ENCODE assay signal across 9 cellular contexts in the genomic region with DNA sequence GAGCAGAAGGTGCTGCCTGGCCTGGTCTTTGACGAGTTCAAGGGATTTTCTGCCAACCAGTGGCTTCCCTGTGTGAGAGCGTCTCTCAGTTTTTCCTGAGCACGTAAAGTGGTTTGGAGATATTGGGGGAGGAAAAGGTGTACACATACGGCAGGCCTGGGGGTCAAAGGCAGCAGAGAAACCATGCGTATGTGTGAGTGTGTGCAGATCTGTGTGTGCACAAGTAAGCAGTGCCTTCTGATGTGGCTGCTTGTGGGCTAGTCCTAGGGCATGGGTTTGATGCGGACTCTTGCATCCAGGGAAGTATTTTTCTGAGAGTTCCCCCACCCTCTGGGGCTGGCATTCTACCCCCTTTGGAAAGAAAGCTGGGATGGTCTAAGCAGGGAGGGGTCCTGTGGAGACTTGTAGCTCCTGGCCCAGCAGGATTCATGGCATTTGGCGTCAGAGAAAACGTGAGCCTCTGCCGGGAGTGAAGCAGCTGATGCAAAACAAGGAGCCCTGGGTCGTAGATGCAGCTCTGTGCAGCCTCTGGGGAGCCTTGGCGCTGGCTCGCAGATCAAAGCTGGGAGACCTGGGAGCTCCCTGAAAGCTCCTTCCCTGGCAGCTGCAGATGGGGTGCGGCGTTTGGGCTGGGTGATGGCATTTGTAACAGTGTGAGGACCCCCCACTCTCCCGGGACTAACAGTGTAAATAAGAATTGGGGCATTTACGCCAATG.
A peak's percentile ranks its signal among the peaks of the same experiment; 100 is the strongest.
DNase-seq lines count a peak whose midpoint lies in the region; ATAC-seq and TF ChIP-seq lines count a peak whose summit lies in the region.
"Had no signal": no experiment of that assay in that cellular context is flagged by ENCODE, and none has a peak within 500 bp of the region (broad histone marks: within the 10 kb centered on the region; RNA-seq: fewer than 3 reads in every experiment).

No MANE protein-coding gene starts in this region.

- H3K9ac ChIP-seq in trophoblast cell (ENCODE audit: low read length): no peak overlapping the region

- POLR2A ChIA-PET in CD8-positive, alpha-beta T cell (lab: Charles Lee): interaction anchor here (0.6 to 1.0 kb wide), 2 partner anchors 10 to 21 kb away, joined by 3 read pairs; no protein-coding TSS in a partner anchor
- POLR2A ChIA-PET in activated CD4-positive, alpha-beta memory T cell treated with anti-CD3 and anti-CD28 coated beads, Interleukin-2, amount 10 ng/mL, durations not matched to agents 7 days and 5 days (lab: Charles Lee): interaction anchor here (0.7 kb wide), 1 partner anchor 21 kb away, joined by 3 read pairs; no protein-coding TSS in a partner anchor
- POLR2A ChIA-PET in naive thymus-derived CD8-positive, alpha-beta T cell (lab: Charles Lee): interaction anchor here (1.1 kb wide), 1 partner anchor 146 kb away, joined by 3 read pairs; no protein-coding TSS in a partner anchor

- no peak overlapping the region for H2BK12ac ChIP-seq in trophoblast cell (ENCODE audit: low read length)

- ATAC-seq in CD8-positive, alpha-beta T cell: peak; percentile 42
- peak; percentile 16 for ATAC-seq in HG02759 (IDR thresholded peaks at IDR 0.05; ENCODE audit: unreplicated experiment)
- peak; percentile 48 to 59 for ATAC-seq in naive thymus-derived CD8-positive, alpha-beta T cell
- no peak for ATAC-seq in GM19035 (IDR thresholded peaks at IDR 0.05; ENCODE audit: unreplicated experiment)

- CTCF ChIA-PET in CD8-positive, alpha-beta T cell (lab: Charles Lee): interaction anchor here (0.6 to 1.1 kb wide), 3 partner anchors 30 to 204 kb away, joined by 3 read pairs; no protein-coding TSS in a partner anchor
- CTCF ChIA-PET in activated CD4-positive, alpha-beta memory T cell treated with anti-CD3 and anti-CD28 coated beads, Interleukin-2, amount 10 ng/mL, durations not matched to agents 7 days and 5 days (lab: Charles Lee): no interaction called here

- no peaks in the 10 kb centered on the region for H3K27me3 ChIP-seq in CD8-positive, alpha-beta T cell (ENCODE audit: insufficient read depth, low read length)
- H3K27me3 ChIP-seq in trophoblast cell (ENCODE audit: insufficient read depth, low read length): no peaks in the 10 kb centered on the region

- peak overlapping the region; percentile 88 for H3K4me3 Mint-ChIP-seq in CD8-positive, alpha-beta T cell
- peak overlapping the region; percentile 70 for H3K4me3 Mint-ChIP-seq in activated CD4-positive, alpha-beta memory T cell treated with anti-CD3 and anti-CD28 coated beads, Interleukin-2, amount 10 ng/mL, durations not matched to agents 7 days and 5 days
- peak overlapping the region; percentile 89 to 100 (median 91) for H3K4me3 Mint-ChIP-seq in naive thymus-derived CD8-positive, alpha-beta T cell

- no peak for DNase-seq in CD8-positive, alpha-beta T cell
- no peak for DNase-seq in activated CD4-positive, alpha-beta memory T cell treated with anti-CD3 and anti-CD28 coated beads, Interleukin-2, amount 10 ng/mL, durations not matched to agents 7 days and 5 days
- no peak for DNase-seq in naive thymus-derived CD8-positive, alpha-beta T cell
- DNase-seq in GM19240 (ENCODE audit: insufficient read length, low spot score) (no peak), cardiac septum (ENCODE audit: low spot score) (no peak), trophoblast cell (no peak)
- DNase-seq: RPMI8226 had no signal

- H3K18ac ChIP-seq in trophoblast cell (ENCODE audit: low read length): no peak overlapping the region

- no peaks in the 10 kb centered on the region for H3K9me3 Mint-ChIP-seq in CD8-positive, alpha-beta T cell
- no peaks in the 10 kb centered on the region for H3K9me3 Mint-ChIP-seq in activated CD4-positive, alpha-beta memory T cell treated with anti-CD3 and anti-CD28 coated beads, Interleukin-2, amount 10 ng/mL, durations not matched to agents 7 days and 5 days
- peaks cover 0 to 3% (median 0%) of the 10 kb centered on the region in 9 donors for H3K9me3 Mint-ChIP-seq in naive thymus-derived CD8-positive, alpha-beta T cell

- no peak overlapping the region for H3K14ac ChIP-seq in trophoblast cell (ENCODE audit: low read length)

- peaks cover 50% of the 10 kb centered on the region for H3K4me1 Mint-ChIP-seq in CD8-positive, alpha-beta T cell (ENCODE audit: low read depth)
- H3K4me1 Mint-ChIP-seq in activated CD4-positive, alpha-beta memory T cell treated with anti-CD3 and anti-CD28 coated beads, Interleukin-2, amount 10 ng/mL, durations not matched to agents 7 days and 5 days: peaks cover 24% of the 10 kb centered on the region
- H3K4me1 Mint-ChIP-seq in naive thymus-derived CD8-positive, alpha-beta T cell: peaks cover 29 to 72% (median 56%) of the 10 kb centered on the region in 4 donors

- H2AK5ac ChIP-seq in trophoblast cell (ENCODE audit: low read length): no peak overlapping the region

- H3K27me3 Mint-ChIP-seq in CD8-positive, alpha-beta T cell (ENCODE audit: low read depth): no peaks in the 10 kb centered on the region
- H3K27me3 Mint-ChIP-seq in activated CD4-positive, alpha-beta memory T cell treated with anti-CD3 and anti-CD28 coated beads, Interleukin-2, amount 10 ng/mL, durations not matched to agents 7 days and 5 days: no peaks in the 10 kb centered on the region
- no peaks in the 10 kb centered on the region for H3K27me3 Mint-ChIP-seq in naive thymus-derived CD8-positive, alpha-beta T cell

- intact Hi-C loops in CD8-positive, alpha-beta T cell (cut with DNase I, micrococcal nuclease): loop anchor here in 1 of 2 experiments (5.0 kb wide), 1 partner anchor 156 kb away; no protein-coding TSS in a partner anchor
- intact Hi-C loops in cardiac septum (cut with DNase I): no loop called here

- H2BK5ac ChIP-seq in trophoblast cell (ENCODE audit: low read depth, low read length, poor library complexity): no peak overlapping the region

- TF ChIP-seq CTCF in CD8-positive, alpha-beta T cell (IDR thresholded peaks at IDR 0.05): no peak

- H3K36me3 Mint-ChIP-seq in CD8-positive, alpha-beta T cell: no peaks in the 10 kb centered on the region
- H3K36me3 Mint-ChIP-seq in activated CD4-positive, alpha-beta memory T cell treated with anti-CD3 and anti-CD28 coated beads, Interleukin-2, amount 10 ng/mL, durations not matched to agents 7 days and 5 days (ENCODE audit: low read depth): no peaks in the 10 kb centered on the region
- no peaks in the 10 kb centered on the region for H3K36me3 Mint-ChIP-seq in naive thymus-derived CD8-positive, alpha-beta T cell

- H3K23ac ChIP-seq in trophoblast cell (ENCODE audit: low read length): no peak overlapping the region

- peak overlapping the region; percentile 96 for H3K27ac Mint-ChIP-seq in CD8-positive, alpha-beta T cell
- H3K27ac Mint-ChIP-seq in activated CD4-positive, alpha-beta memory T cell treated with anti-CD3 and anti-CD28 coated beads, Interleukin-2, amount 10 ng/mL, durations not matched to agents 7 days and 5 days: peak overlapping the region; percentile 74
- peak overlapping the region; percentile 95 to 99 (median 98) for H3K27ac Mint-ChIP-seq in naive thymus-derived CD8-positive, alpha-beta T cell

- no peaks in the 10 kb centered on the region for H3K9me3 ChIP-seq in CD8-positive, alpha-beta T cell (ENCODE audit: low read length)
- H3K9me3 ChIP-seq in trophoblast cell (ENCODE audit: insufficient read depth, low read depth, low read length): no peaks in the 10 kb centered on the region

- H2AFZ ChIP-seq in trophoblast cell (ENCODE audit: insufficient read depth, low read length, poor library complexity): no peak overlapping the region

- H4K8ac ChIP-seq in trophoblast cell (ENCODE audit: low read depth, low read length): no peak overlapping the region

- H3K4ac ChIP-seq in trophoblast cell (ENCODE audit: low read depth, low read length): no peak overlapping the region

- H3K36me3 ChIP-seq in CD8-positive, alpha-beta T cell (ENCODE audit: insufficient read depth, low read length): no peaks in the 10 kb centered on the region
- H3K36me3 ChIP-seq in trophoblast cell (ENCODE audit: control insufficient read depth in 1 of 2, insufficient read depth in 2 of 2, low read length in 2 of 2): no peaks in the 10 kb centered on the region

- H4K91ac ChIP-seq in trophoblast cell (ENCODE audit: low read depth, low read length): no peak overlapping the region

- WGBS in trophoblast cell (ENCODE audit: extremely low coverage, insufficient coverage, insufficient read length): no CpG with 5 or more reads among the region's 16 CpGs

- H3K27ac ChIP-seq in CD8-positive, alpha-beta T cell (ENCODE audit: low read depth, low read length): peak overlapping the region; percentile 49
- H3K27ac ChIP-seq in trophoblast cell (ENCODE audit: low read depth, low read length): no peak overlapping the region

- no peaks in the 10 kb centered on the region for H3K79me1 ChIP-seq in trophoblast cell (ENCODE audit: low read length)

- H3K79me2 ChIP-seq in trophoblast cell (ENCODE audit: control insufficient read depth, insufficient read depth, low read length, poor library complexity): no peaks in the 10 kb centered on the region

- peak overlapping the region; percentile 68 for H3K4me3 ChIP-seq in CD8-positive, alpha-beta T cell (ENCODE audit: low read depth, low read length)
- no peak overlapping the region for H3K4me3 ChIP-seq in trophoblast cell (ENCODE audit: low read depth, low read length)

- no peak overlapping the region for H3K4me2 ChIP-seq in trophoblast cell (ENCODE audit: low read length)

- H3K4me1 ChIP-seq in CD8-positive, alpha-beta T cell (ENCODE audit: insufficient read depth, low read length): peaks cover 50% of the 10 kb centered on the region
- H3K4me1 ChIP-seq in trophoblast cell (ENCODE audit: control insufficient read depth in 1 of 2, insufficient read depth in 2 of 2, low read length in 2 of 2): peaks cover 2 to 11% of the 10 kb centered on the region in 2 experiments

- H4K12ac ChIP-seq in trophoblast cell (ENCODE audit: low read depth, low read length): no peak overlapping the region

- H2BK120ac ChIP-seq in trophoblast cell (ENCODE audit: insufficient read depth, low read length, poor library complexity): no peak overlapping the region
